Comparison of ENCODE assay signal across 29 cellular contexts in the genomic region with DNA sequence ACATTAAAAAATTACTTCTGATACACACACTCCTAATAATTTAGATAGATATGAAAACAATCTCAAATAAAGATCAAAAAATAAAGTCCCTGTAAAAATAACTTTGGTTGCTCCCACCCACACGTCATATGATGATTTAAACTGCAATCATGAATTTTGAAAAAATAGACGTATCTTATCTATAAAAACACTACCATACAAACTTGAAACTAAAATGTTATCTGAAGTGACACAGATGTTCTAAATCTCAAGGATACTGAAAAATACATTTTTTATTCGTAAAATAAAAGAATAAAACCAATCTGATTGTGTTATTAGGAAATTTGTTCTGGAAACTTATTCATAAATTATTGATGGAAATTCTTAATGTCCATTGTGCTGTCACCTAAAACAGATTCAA.
"Had no signal": no experiment of that assay in that cellular context is flagged by ENCODE, and none has a peak within 500 bp of the region (broad histone marks: within the 10 kb centered on the region; RNA-seq: fewer than 3 reads in every experiment).

No MANE protein-coding gene starts in this region.

- H3K9me3 Mint-ChIP-seq: activated naive CD4-positive, alpha-beta T cell treated with anti-CD3 and anti-CD28 coated beads, Interleukin-2, amount 10 ng/mL, durations not matched to agents 7 days and 5 days; activated naive CD8-positive, alpha-beta T cell treated with anti-CD3 and anti-CD28 coated beads, Interleukin-2, amount 10 ng/mL, durations not matched to agents 7 days and 5 days; effector memory CD8-positive, alpha-beta T cell; nephron progenitor cell; stimulated activated memory B cell treated with anti-CD40 and anti-IgM and Interleukin-4, amounts not matched to agents 10 μg/mL and 1 μg/mL and 100 μg/mL, for 72 hours had no signal

- H3K36me3 ChIP-seq: ovary had no signal

- H3K4me3 ChIP-seq: ovary, right lobe of liver, suprapubic skin, tibial artery, upper lobe of right lung had no signal

- H3K27me3 Mint-ChIP-seq: activated CD8-positive, alpha-beta memory T cell treated with anti-CD3 and anti-CD28 coated beads, Interleukin-2, amount 10 ng/mL, durations not matched to agents 7 days and 5 days; activated naive CD4-positive, alpha-beta T cell treated with anti-CD3 and anti-CD28 coated beads, Interleukin-2, amount 10 ng/mL, durations not matched to agents 7 days and 5 days; activated naive CD8-positive, alpha-beta T cell treated with anti-CD3 and anti-CD28 coated beads, Interleukin-2, amount 10 ng/mL, durations not matched to agents 7 days and 5 days; effector memory CD8-positive, alpha-beta T cell; progenitor cell of endocrine pancreas; stimulated activated memory B cell treated with anti-CD40 and anti-IgM and Interleukin-4, amounts not matched to agents 10 μg/mL and 1 μg/mL and 100 μg/mL, for 72 hours; T-helper 17 cell had no signal

- H3K27ac Mint-ChIP-seq: activated CD8-positive, alpha-beta memory T cell treated with anti-CD3 and anti-CD28 coated beads, Interleukin-2, amount 10 ng/mL, durations not matched to agents 7 days and 5 days; activated naive CD4-positive, alpha-beta T cell treated with anti-CD3 and anti-CD28 coated beads, Interleukin-2, amount 10 ng/mL, durations not matched to agents 7 days and 5 days; effector memory CD8-positive, alpha-beta T cell; nephron progenitor cell; progenitor cell of endocrine pancreas; stimulated activated memory B cell treated with anti-CD40 and anti-IgM and Interleukin-4, amounts not matched to agents 10 μg/mL and 1 μg/mL and 100 μg/mL, for 72 hours; T-helper 17 cell had no signal

- H3K9me3 ChIP-seq: neutrophil, ovary, right lobe of liver, suprapubic skin, tibial artery, upper lobe of right lung had no signal

- H3K27ac ChIP-seq: brain microvascular endothelial cell, neutrophil, ovary, right lobe of liver, suprapubic skin, tibial artery, upper lobe of right lung had no signal

- H3K27me3 ChIP-seq: brain microvascular endothelial cell, neutrophil, ovary, right lobe of liver, suprapubic skin, tibial artery, upper lobe of right lung had no signal

- DNase-seq: activated CD4-positive, alpha-beta T cell treated with anti-CD3 and anti-CD28 coated beads for 4 hours; activated CD4-positive, alpha-beta T cell treated with anti-CD3 and anti-CD28 coated beads, Interleukin-2, amount 50 U/mL, for 48 hours; activated CD4-positive, CD25-positive, alpha-beta regulatory T cell; activated CD8-positive, alpha-beta memory T cell treated with anti-CD3 and anti-CD28 coated beads, Interleukin-2, amount 10 ng/mL, durations not matched to agents 7 days and 5 days; activated gamma-delta T cell; activated naive CD4-positive, alpha-beta T cell treated with anti-CD3 and anti-CD28 coated beads, Interleukin-2, amount 10 ng/mL, durations not matched to agents 7 days and 5 days; activated naive CD8-positive, alpha-beta T cell treated with anti-CD3 and anti-CD28 coated beads, Interleukin-2, amount 10 ng/mL, durations not matched to agents 7 days and 5 days; brain microvascular endothelial cell; caudate nucleus; cortex of kidney; effector memory CD8-positive, alpha-beta T cell; foreskin fibroblast; left ventricle myocardium superior; nephron progenitor cell; ovary; right lobe of liver; stimulated activated CD4-positive, alpha-beta T cell treated with anti-CD3 and anti-CD28 coated beads, Interleukin-12 subunit alpha, Interleukin-12 subunit beta, amount 100 ng/mL, for 4 hours; stimulated activated CD4-positive, alpha-beta T cell treated with anti-CD3 and anti-CD28 coated beads, Interleukin-4, amount 100 ng/mL, for 24 hours; stimulated activated CD8-positive, alpha-beta memory T cell treated with anti-CD3 and anti-CD28 coated beads, Interleukin-4, amount 100 ng/mL, for 48 hours; T-helper 17 cell; T1000; tibial artery; upper lobe of right lung had no signal

- H3K4me1 ChIP-seq: right lobe of liver, suprapubic skin, tibial artery, upper lobe of right lung had no signal

- ATAC-seq: activated CD8-positive, alpha-beta memory T cell treated with anti-CD3 and anti-CD28 coated beads, Interleukin-2, amount 10 ng/mL, durations not matched to agents 7 days and 5 days; effector memory CD8-positive, alpha-beta T cell; esophagus mucosa; left ventricle myocardium superior; right lobe of liver; SK-N-SH treated with all-trans-retinoic acid at 6 μM for 48 hours; stimulated activated memory B cell treated with anti-CD40 and anti-IgM and Interleukin-4, amounts not matched to agents 10 μg/mL and 1 μg/mL and 100 μg/mL, for 72 hours; T-helper 17 cell; upper lobe of right lung had no signal

- H3K4me1 Mint-ChIP-seq: nephron progenitor cell had no signal

- H3K4me3 Mint-ChIP-seq: activated CD8-positive, alpha-beta memory T cell treated with anti-CD3 and anti-CD28 coated beads, Interleukin-2, amount 10 ng/mL, durations not matched to agents 7 days and 5 days; activated naive CD4-positive, alpha-beta T cell treated with anti-CD3 and anti-CD28 coated beads, Interleukin-2, amount 10 ng/mL, durations not matched to agents 7 days and 5 days; activated naive CD8-positive, alpha-beta T cell treated with anti-CD3 and anti-CD28 coated beads, Interleukin-2, amount 10 ng/mL, durations not matched to agents 7 days and 5 days; effector memory CD8-positive, alpha-beta T cell; nephron progenitor cell; stimulated activated memory B cell treated with anti-CD40 and anti-IgM and Interleukin-4, amounts not matched to agents 10 μg/mL and 1 μg/mL and 100 μg/mL, for 72 hours; T-helper 17 cell had no signal
